In genomic region chr4:146654648-146654975, GRCh38 we compare ENCODE assay signal across 8 cellular contexts. TPM values are rescaled to one million over a fixed set of nuclear protein-coding genes. Genes with fewer than 3 reads are reported as not detected.
A peak's percentile ranks its signal among the peaks of the same experiment; 100 is the strongest.
DNase-seq lines count a peak whose midpoint lies in the region; ATAC-seq and TF ChIP-seq lines count a peak whose summit lies in the region.

No MANE protein-coding gene starts in this region.

- no CpG with 5 or more reads among the region's 7 CpGs for WGBS in iPS DF 6.9 (ENCODE audit: insufficient coverage, insufficient read length)

- H3K27ac ChIP-seq in iPS DF 6.9 (ENCODE audit: low read length) (no peak overlapping the region), skeletal muscle tissue (ENCODE audit: low read depth, low read length) (no peak overlapping the region)

- H3K4me1 ChIP-seq in iPS DF 6.9 (ENCODE audit: control insufficient read depth, insufficient read depth, low read length), result peaks cover 1% of the 10 kb centered on the region; the same call in 1 of the 2 replicates
- H3K4me1 ChIP-seq in skeletal muscle tissue (ENCODE audit: control insufficient read depth in 3 of 3, insufficient read depth in 3 of 3, low read length in 3 of 3), result peaks cover 0 to 11% (median 3%) of the 10 kb centered on the region in 3 donors

- CTCF ChIA-PET in HEK293T (lab: Yijun Ruan, JAX), result no interaction called here
- CTCF ChIA-PET in activated CD8-positive, alpha-beta T cell treated with anti-CD3 and anti-CD28 coated beads for 36 hours (lab: Charles Lee), result no interaction called here

- no peaks in the 10 kb centered on the region for H3K9me3 Mint-ChIP-seq in activated CD8-positive, alpha-beta T cell treated with anti-CD3 and anti-CD28 coated beads for 36 hours

- H3K4me1 Mint-ChIP-seq in activated CD8-positive, alpha-beta T cell treated with anti-CD3 and anti-CD28 coated beads for 36 hours (ENCODE audit: low read depth), result peaks cover 9% of the 10 kb centered on the region

- no peaks in the 10 kb centered on the region for H3K36me3 ChIP-seq in iPS DF 6.9 (ENCODE audit: control insufficient read depth, insufficient read depth, low read length)
- H3K36me3 ChIP-seq in skeletal muscle tissue (ENCODE audit: control insufficient read depth in 3 of 3, insufficient read depth in 3 of 3, low read length in 3 of 3), result no peaks in the 10 kb centered on the region

- TF ChIP-seq CTCF in activated CD8-positive, alpha-beta T cell treated with anti-CD3 and anti-CD28 coated beads for 36 hours (IDR thresholded peaks at IDR 0.05), result no peak

- no peaks in the 10 kb centered on the region for H3K9me3 ChIP-seq in iPS DF 6.9 (ENCODE audit: control insufficient read depth, insufficient read depth, low read length)
- no peaks in the 10 kb centered on the region for H3K9me3 ChIP-seq in skeletal muscle tissue (ENCODE audit: control insufficient read depth in 3 of 3, low read length in 3 of 3)

- H3K36me3 Mint-ChIP-seq in activated CD8-positive, alpha-beta T cell treated with anti-CD3 and anti-CD28 coated beads for 36 hours (ENCODE audit: low read depth), result no peaks in the 10 kb centered on the region

- peaks cover 66% of the 10 kb centered on the region for H3K27me3 ChIP-seq in iPS DF 6.9 (ENCODE audit: control insufficient read depth, insufficient read depth, low read length)
- peaks cover 34 to 48% (median 41%) of the 10 kb centered on the region in 3 donors for H3K27me3 ChIP-seq in skeletal muscle tissue (ENCODE audit: control insufficient read depth in 3 of 3, insufficient read depth in 3 of 3, low read length in 3 of 3)

- H3K4me3 ChIP-seq in iPS DF 6.9 (ENCODE audit: low read length) (peak overlapping the region; percentile 25; the same call in 1 of the 2 replicates), skeletal muscle tissue (ENCODE audit: low read length in 3 of 3) (peak overlapping the region; percentile 52 to 65 (median 63))

- POLR2A ChIA-PET in HEK293T (lab: Yijun Ruan, JAX), result no interaction called here
- POLR2A ChIA-PET in activated CD8-positive, alpha-beta T cell treated with anti-CD3 and anti-CD28 coated beads for 36 hours (lab: Charles Lee), result no interaction called here

- peaks cover 65% of the 10 kb centered on the region for H3K27me3 Mint-ChIP-seq in activated CD8-positive, alpha-beta T cell treated with anti-CD3 and anti-CD28 coated beads for 36 hours

- no peak overlapping the region for H3K27ac Mint-ChIP-seq in activated CD8-positive, alpha-beta T cell treated with anti-CD3 and anti-CD28 coated beads for 36 hours

- H3K4me3 Mint-ChIP-seq in activated CD8-positive, alpha-beta T cell treated with anti-CD3 and anti-CD28 coated beads for 36 hours, result peak overlapping the region; percentile 35

- ATAC-seq in activated CD8-positive, alpha-beta T cell treated with anti-CD3 and anti-CD28 coated beads for 36 hours, result no peak
- ATAC-seq in GM19463 (IDR thresholded peaks at IDR 0.05; ENCODE audit: unreplicated experiment), result no peak
- ATAC-seq in GM18907 (IDR thresholded peaks at IDR 0.05; ENCODE audit: unreplicated experiment), result no peak

- no peak for DNase-seq in HEK293T (ENCODE audit: extremely low spot score)
- no peak for DNase-seq in activated CD8-positive, alpha-beta T cell treated with anti-CD3 and anti-CD28 coated beads for 36 hours
- no peak for DNase-seq in iPS DF 6.9 (ENCODE audit: low read depth, low spot score)
- no peak for DNase-seq in stimulated activated CD4-positive, alpha-beta T cell treated with anti-CD3 and anti-CD28 coated beads, Interleukin-1b, Interleukin-23, amount 100 ng/mL, for 48 hours
- DNase-seq in NCI-H2196 (lab: John Stamatoyannopoulos, UW; ENCODE audit: unreplicated experiment), result no peak

- intact Hi-C loops in activated CD8-positive, alpha-beta T cell treated with anti-CD3 and anti-CD28 coated beads for 36 hours (cut with micrococcal nuclease), result loop anchor here (10.0 kb wide), 1 partner anchor 320 kb away; no protein-coding TSS in a partner anchor

- H3K9ac ChIP-seq in skeletal muscle tissue (ENCODE audit: low read depth in 1 of 3, low read length in 3 of 3), result peak overlapping the region in 1 of 3 donors; percentile 10

TF ChIP-seq in HEK293T, 16 proteins besides CTCF, POLR2A, EP300 and RAD21:
- TF ChIP-seq FOXM1 (IDR thresholded peaks at IDR 0.05; ENCODE audit: borderline replicate concordance) (no peak), TARDBP (IDR thresholded peaks at IDR 0.05) (no peak), SP1 (IDR thresholded peaks at IDR 0.05) (no peak), L3MBTL2 (conservative IDR thresholded peaks at IDR 0.05) (no peak), FOXK2 (IDR thresholded peaks at IDR 0.05) (no peak), CTBP1 (IDR thresholded peaks at IDR 0.05; ENCODE audit: borderline replicate concordance) (peak; percentile 45; the same call in 1 of the 2 replicates), ARNT (IDR thresholded peaks at IDR 0.05) (no peak), HDGF (IDR thresholded peaks at IDR 0.05; ENCODE audit: borderline replicate concordance) (no peak), PKNOX1 (IDR thresholded peaks at IDR 0.05) (peak; percentile 68)

RNA-seq across cellular contexts. Expression of gene POU4F2, which starts 15.9 kb away (rescaled TPM):
- total RNA-seq in activated CD8-positive, alpha-beta T cell treated with anti-CD3 and anti-CD28 coated beads for 36 hours, result not detected
- total RNA-seq in skeletal muscle tissue, result not detected
